In genomic region chr16:30650369-30651123, GRCh38 we compare ENCODE assay signal across 8 cellular contexts. TPM values are rescaled to one million over a fixed set of nuclear protein-coding genes. Genes with fewer than 3 reads are reported as not detected.
DNase-seq lines count a peak whose midpoint lies in the region; ATAC-seq lines count a peak whose summit lies in the region.

Gene PRR14 (plus strand): TSS chr16:30650960. CDS start chr16:30651646, 686 bp downstream.

- H3K36me3 Mint-ChIP-seq in dendritic cell treated with granulocyte-macrophage colony-stimulating factor and Interleukin-4, amounts not matched to agents 40 ng/mL and 50 ng/mL, for 4 days (ENCODE audit: low read depth): peaks cover 53% of the 10 kb centered on the region

- DNase-seq in C1 segment of cervical spinal cord (lab: John Stamatoyannopoulos, UW): peak; percentile 94 to 100 (median 99)
- peak; percentile 98 for DNase-seq in NCI-H774 (lab: John Stamatoyannopoulos, UW)
- peak; percentile 98 to 99 for DNase-seq in activated CD4-positive, alpha-beta T cell treated with anti-CD3 and anti-CD28 coated beads, Interleukin-2, amount 50 U/mL, for 4 hours
- peak; percentile 100 for DNase-seq in left lobe of liver (ENCODE audit: low spot score)
- peak; percentile 98 for DNase-seq in stimulated activated CD4-positive, alpha-beta T cell treated with anti-CD3 and anti-CD28 coated beads, Interleukin-2, amount 100 ng/mL, for 4 hours (ENCODE audit: low read depth)

- no peaks in the 10 kb centered on the region for H3K27me3 Mint-ChIP-seq in dendritic cell treated with granulocyte-macrophage colony-stimulating factor and Interleukin-4, amounts not matched to agents 40 ng/mL and 50 ng/mL, for 4 days

- peak within 1 kb of the TSS; percentile 90 for H3K4me3 Mint-ChIP-seq in dendritic cell treated with granulocyte-macrophage colony-stimulating factor and Interleukin-4, amounts not matched to agents 40 ng/mL and 50 ng/mL, for 4 days

- peak within 1 kb of the TSS; percentile 99 for H3K27ac Mint-ChIP-seq in dendritic cell treated with granulocyte-macrophage colony-stimulating factor and Interleukin-4, amounts not matched to agents 40 ng/mL and 50 ng/mL, for 4 days

- peaks cover 43% of the 10 kb centered on the region for H3K4me1 Mint-ChIP-seq in dendritic cell treated with granulocyte-macrophage colony-stimulating factor and Interleukin-4, amounts not matched to agents 40 ng/mL and 50 ng/mL, for 4 days (ENCODE audit: low read depth)

- intact Hi-C loops in dendritic cell treated with granulocyte-macrophage colony-stimulating factor and Interleukin-4, amounts not matched to agents 40 ng/mL and 50 ng/mL, for 4 days (cut with micrococcal nuclease): loop anchor here (1.0 to 2.0 kb wide), 4 partner anchors 8 to 272 kb away; partner anchors contain the start of genes FBRS, FBXL19 and SRCAP

- ATAC-seq in GM19395 (IDR thresholded peaks at IDR 0.05; ENCODE audit: unreplicated experiment) (peak; percentile 71), HG03565 (IDR thresholded peaks at IDR 0.05; ENCODE audit: unreplicated experiment) (peak; percentile 73), left lobe of liver (peak; percentile 84)

- H3K9me3 Mint-ChIP-seq in dendritic cell treated with granulocyte-macrophage colony-stimulating factor and Interleukin-4, amounts not matched to agents 40 ng/mL and 50 ng/mL, for 4 days: no peaks in the 10 kb centered on the region

RNA-seq across cellular contexts. Expression of gene PRR14, which starts in this region (rescaled TPM):
- total RNA-seq in left lobe of liver: 24.2 TPM

Comparison
In these comparisons a context has a peak if more than half of its experiments do, and no peak if none do; other contexts are left out.
1. Peak in every context shown above with its lines: DNase-seq and ATAC-seq.